ENCODE assay signal across 2 cellular contexts in genomic region chr15:81939604-81940440, GRCh38.
TF ChIP-seq lines count a peak whose summit lies in the region.

No MANE protein-coding gene starts in this region.

TF ChIP-seq in IMR-90, 13 proteins besides CTCF, POLR2A, EP300 and RAD21 (continued from another document):
- TF ChIP-seq ELK1 (IDR thresholded peaks at IDR 0.05; ENCODE audit: borderline replicate concordance, low read depth, low read length) = no peak
- TF ChIP-seq NFE2L2 (IDR thresholded peaks at IDR 0.05; ENCODE audit: low read depth, low read length) = no peak
- no peak for TF ChIP-seq MAZ (IDR thresholded peaks at IDR 0.05; ENCODE audit: borderline replicate concordance, low read depth, low read length)
- no peak for TF ChIP-seq USF2 (IDR thresholded peaks at IDR 0.05; ENCODE audit: low read depth, low read length)
- no peak for TF ChIP-seq RCOR1 (IDR thresholded peaks at IDR 0.05; ENCODE audit: insufficient replicate concordance, low read length)
- TF ChIP-seq MXI1 (IDR thresholded peaks at IDR 0.05; ENCODE audit: borderline replicate concordance, low read depth, low read length) = no peak

TF ChIP-seq in WTC11, 78 proteins besides CTCF, POLR2A, EP300 and RAD21 (continued from another document):
- TF ChIP-seq, protein P1, sequence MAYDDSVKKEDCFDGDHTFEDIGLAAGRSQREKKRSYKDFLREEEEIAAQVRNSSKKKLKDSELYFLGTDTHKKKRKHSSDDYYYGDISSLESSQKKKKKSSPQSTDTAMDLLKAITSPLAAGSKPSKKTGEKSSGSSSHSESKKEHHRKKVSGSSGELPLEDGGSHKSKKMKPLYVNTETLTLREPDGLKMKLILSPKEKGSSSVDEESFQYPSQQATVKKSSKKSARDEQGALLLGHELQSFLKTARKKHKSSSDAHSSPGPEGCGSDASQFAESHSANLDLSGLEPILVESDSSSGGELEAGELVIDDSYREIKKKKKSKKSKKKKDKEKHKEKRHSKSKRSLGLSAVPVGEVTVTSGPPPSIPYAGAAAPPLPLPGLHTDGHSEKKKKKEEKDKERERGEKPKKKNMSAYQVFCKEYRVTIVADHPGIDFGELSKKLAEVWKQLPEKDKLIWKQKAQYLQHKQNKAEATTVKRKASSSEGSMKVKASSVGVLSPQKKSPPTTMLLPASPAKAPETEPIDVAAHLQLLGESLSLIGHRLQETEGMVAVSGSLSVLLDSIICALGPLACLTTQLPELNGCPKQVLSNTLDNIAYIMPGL (CRISPR knock-in tag; IDR thresholded peaks at IDR 0.05) = no peak
